ENCODE assay signal across 18 cellular contexts in the genomic region with DNA sequence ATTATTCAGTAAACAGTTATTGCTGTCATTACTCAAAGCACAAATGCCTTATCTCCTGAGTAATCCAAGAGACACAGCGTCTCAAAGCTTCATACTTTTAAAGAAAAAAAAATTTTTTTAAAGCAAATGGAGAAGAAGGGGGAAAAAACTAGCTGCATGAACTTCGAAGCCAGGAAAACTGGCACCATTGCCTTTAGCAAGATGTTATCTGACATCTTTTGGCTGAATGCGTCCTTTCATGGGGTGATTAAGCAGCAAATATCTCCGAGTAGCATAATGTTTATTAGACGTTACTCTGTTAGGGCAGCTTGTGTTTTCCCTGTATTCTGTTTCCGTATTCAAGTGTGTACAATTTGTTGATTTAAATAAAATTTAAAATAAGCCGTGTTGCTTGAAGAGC.
A peak's percentile ranks its signal among the peaks of the same experiment; 100 is the strongest.
DNase-seq lines count a peak whose midpoint lies in the region; ATAC-seq and TF ChIP-seq lines count a peak whose summit lies in the region.
"Had no signal": no experiment of that assay in that cellular context is flagged by ENCODE, and none has a peak within 500 bp of the region (broad histone marks: within the 10 kb centered on the region; RNA-seq: fewer than 3 reads in every experiment).

No MANE protein-coding gene starts in this region.

- no peak for ATAC-seq in GM18520 (IDR thresholded peaks at IDR 0.05; ENCODE audit: unreplicated experiment)
- ATAC-seq in GM19395 (IDR thresholded peaks at IDR 0.05; ENCODE audit: unreplicated experiment) = no peak
- ATAC-seq in psoas muscle = no peak
- ATAC-seq: A549 had no signal

- H3K4me2 ChIP-seq in parathyroid adenoma (ENCODE audit: low read length) = peak overlapping the region; percentile 23
- H3K4me2 ChIP-seq: A549, PC-9 had no signal

- H3K4me3 ChIP-seq in fibroblast of the aortic adventitia (ENCODE audit: low read depth, low read length) (no peak overlapping the region), parathyroid adenoma (ENCODE audit: low read depth, low read length) (no peak overlapping the region), psoas muscle (no peak overlapping the region)
- H3K4me3 ChIP-seq: A549, PC-9 had no signal

- WGBS in psoas muscle, 3 donors = 61 to 65% (median 61%) methylated on average over 7 of the region's 7 CpGs

- no peak for TF ChIP-seq CTCF in C4-2B (conservative IDR thresholded peaks at IDR 0.05)
- no peak for TF ChIP-seq CTCF in fibroblast of the aortic adventitia (IDR thresholded peaks at IDR 0.05; ENCODE audit: insufficient read depth, low read length)
- TF ChIP-seq CTCF in parathyroid adenoma (IDR thresholded peaks at IDR 0.05) = no peak
- TF ChIP-seq CTCF in psoas muscle (IDR thresholded peaks at IDR 0.05) = no peak

- H3K27ac ChIP-seq in C4-2B = peak overlapping the region; percentile 27; the same call in 1 of the 2 replicates
- no peak overlapping the region for H3K27ac ChIP-seq in parathyroid adenoma
- H3K27ac ChIP-seq in psoas muscle = no peak overlapping the region
- H3K27ac ChIP-seq: A549, PC-9 had no signal

- no peaks in the 10 kb centered on the region for H3K36me3 ChIP-seq in parathyroid adenoma (ENCODE audit: control insufficient read depth, insufficient read depth, low read length)
- H3K36me3 ChIP-seq in psoas muscle (ENCODE audit: insufficient read depth in 1 of 2, low read depth in 1 of 2) = no peaks in the 10 kb centered on the region

- no peaks in the 10 kb centered on the region for H3K4me1 ChIP-seq in parathyroid adenoma
- no peaks in the 10 kb centered on the region for H3K4me1 ChIP-seq in psoas muscle
- H3K4me1 ChIP-seq: A549 had no signal

- H3K27me3 ChIP-seq in parathyroid adenoma (ENCODE audit: control insufficient read depth, insufficient read depth, low read length) (no peaks in the 10 kb centered on the region), psoas muscle (ENCODE audit: insufficient read depth in 3 of 3, low read length in 2 of 3) (no peaks in the 10 kb centered on the region)

- no peaks in the 10 kb centered on the region for H3K9me3 ChIP-seq in parathyroid adenoma (ENCODE audit: control insufficient read depth, low read length)
- no peaks in the 10 kb centered on the region for H3K9me3 ChIP-seq in psoas muscle
- H3K9me3 ChIP-seq: A549 had no signal

- H3K9ac ChIP-seq in parathyroid adenoma = no peak overlapping the region

- DNase-seq in M059J (ENCODE audit: low read depth) (peak; percentile 73), fibroblast of the aortic adventitia (ENCODE audit: low read depth) (peak; percentile 1), psoas muscle (no peak)
- DNase-seq: COR-L47, EL, H9, IMR-90, Karpas-422, NCI-H1417, NCI-H2029, NCI-H2171 treated with DMSO at 0.1 percent for 48 hours, NCI-H510A treated with DMSO at 0.1 percent for 48 hours, PC-9 had no signal

- H2AFZ ChIP-seq in parathyroid adenoma = peak overlapping the region; percentile 19
- H2AFZ ChIP-seq: PC-9 had no signal

- no peaks in the 10 kb centered on the region for H3K79me2 ChIP-seq in parathyroid adenoma

- intact Hi-C loops in psoas muscle (cut with DNase I) = loop anchor here in 1 of 2 donors (10.0 kb wide), 1 partner anchor 291 kb away; no protein-coding TSS in a partner anchor

Comparison
In these comparisons a context has a peak if more than half of its experiments do, and no peak if none do; other contexts are left out.
1. DNase-seq: peak in M059J (single experiment) and fibroblast of the aortic adventitia (single experiment); none in psoas muscle (0 of 2).